In genomic region chr16:50478773-50479149, GRCh38 we compare ENCODE assay signal across 19 cellular contexts.
DNase-seq lines count a peak whose midpoint lies in the region; ATAC-seq and TF ChIP-seq lines count a peak whose summit lies in the region.
"Had no signal": no experiment of that assay in that cellular context is flagged by ENCODE, and none has a peak within 500 bp of the region (broad histone marks: within the 10 kb centered on the region; RNA-seq: fewer than 3 reads in every experiment).

No MANE protein-coding gene starts in this region.

- H3K27me3 ChIP-seq in sigmoid colon: peaks cover 0 to 12% (median 0%) of the 10 kb centered on the region in 3 donors
- H3K27me3 ChIP-seq: SJCRH30 had no signal

- no peaks in the 10 kb centered on the region for H3K9me3 ChIP-seq in sigmoid colon
- H3K9me3 ChIP-seq: SJCRH30, thoracic aorta had no signal

- no peak for ATAC-seq in HG03457 (IDR thresholded peaks at IDR 0.05; ENCODE audit: unreplicated experiment)
- ATAC-seq: sciatic nerve had no signal

- DNase-seq in NCI-H1417 (lab: John Stamatoyannopoulos, UW) (peak; percentile 10 to 47 (median 27)), NCI-H1417 treated with DMSO at 0.1 percent for 48 hours (lab: John Stamatoyannopoulos, UW) (no peak), NCI-H146 treated with DMSO at 0.1 percent for 48 hours (lab: John Stamatoyannopoulos, UW; ENCODE audit: unreplicated experiment) (peak; percentile 49), SHP77 (lab: John Stamatoyannopoulos, UW) (peak; percentile 86 to 91), sigmoid colon (peak; percentile 30), glomerular visceral epithelial cell (ENCODE audit: extremely low spot score) (no peak), pons (ENCODE audit: low spot score) (no peak)
- DNase-seq: activated CD4-positive, alpha-beta T cell treated with anti-CD3 and anti-CD28 coated beads for 4 hours; activated naive CD8-positive, alpha-beta T cell treated with anti-CD3 and anti-CD28 coated beads for 36 hours; effector CD4-positive, alpha-beta T cell; EL; NCI-H1694; SJCRH30; stimulated activated CD4-positive, alpha-beta T cell treated with anti-CD3 and anti-CD28 coated beads, Interleukin-4, amount 100 ng/mL, for 1 hour; stimulated activated CD8-positive, alpha-beta memory T cell treated with anti-CD3 and anti-CD28 coated beads, Interleukin-4, amount 100 ng/mL, for 48 hours had no signal

- no peak overlapping the region for H3K4me3 ChIP-seq in sigmoid colon
- H3K4me3 ChIP-seq: SJCRH30, thoracic aorta had no signal

- no peaks in the 10 kb centered on the region for H3K36me3 ChIP-seq in sigmoid colon
- H3K36me3 ChIP-seq: SJCRH30, thoracic aorta had no signal

- no peaks in the 10 kb centered on the region for H3K4me1 ChIP-seq in sigmoid colon
- H3K4me1 ChIP-seq: SJCRH30 had no signal

- no peak for TF ChIP-seq EP300 in sigmoid colon (IDR thresholded peaks at IDR 0.05)

- TF ChIP-seq POLR2A in sigmoid colon (IDR thresholded peaks at IDR 0.05): no peak

- TF ChIP-seq CTCF in sigmoid colon (IDR thresholded peaks at IDR 0.05): no peak

- intact Hi-C loops in sigmoid colon (cut with DNase I): no loop called here

- no peak overlapping the region for H3K27ac ChIP-seq in sigmoid colon
- H3K27ac ChIP-seq: 22Rv1, SJCRH30, thoracic aorta had no signal

- WGBS in sigmoid colon, 2 donors: 12 to 52% methylated on average over 9 of the region's 9 CpGs

Comparison
In these comparisons a context has a peak if more than half of its experiments do, and no peak if none do; other contexts are left out.
1. DNase-seq: peak in NCI-H1417 (3 of 3), NCI-H146 treated with DMSO at 0.1 percent for 48 hours (single experiment), SHP77 (2 of 2) and sigmoid colon (single experiment); none in NCI-H1417 treated with DMSO at 0.1 percent for 48 hours (single experiment), glomerular visceral epithelial cell (single experiment) and pons (single experiment).